ENCODE assay signal across 13 cellular contexts in the genomic region with DNA sequence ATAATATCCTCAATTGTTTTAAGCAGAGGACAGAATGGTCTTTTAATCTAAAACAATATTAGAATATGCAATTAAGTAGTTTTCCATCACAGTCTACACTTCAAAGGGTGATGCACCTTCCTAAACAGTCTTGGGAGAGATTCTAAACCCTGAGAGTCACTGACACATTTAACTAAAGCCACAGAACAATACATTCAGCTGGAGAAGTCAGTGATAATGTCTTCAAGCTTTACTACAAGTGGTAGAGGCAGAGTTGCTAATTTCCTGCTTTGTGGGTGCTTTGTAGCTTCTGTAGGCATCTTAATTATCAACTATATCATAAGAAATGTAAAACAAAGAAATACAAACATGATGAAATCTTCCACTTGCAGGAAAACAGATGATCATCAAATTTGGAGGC.
DNase-seq lines count a peak whose midpoint lies in the region; ATAC-seq and TF ChIP-seq lines count a peak whose summit lies in the region.
"Had no signal": no experiment of that assay in that cellular context is flagged by ENCODE, and none has a peak within 500 bp of the region (broad histone marks: within the 10 kb centered on the region; RNA-seq: fewer than 3 reads in every experiment).

No MANE protein-coding gene starts in this region.

- no peaks in the 10 kb centered on the region for H3K27me3 Mint-ChIP-seq in activated CD4-positive, alpha-beta T cell treated with anti-CD3 and anti-CD28 coated beads for 36 hours
- peaks cover 13% of the 10 kb centered on the region for H3K27me3 Mint-ChIP-seq in endothelial cell (ENCODE audit: unreplicated experiment)

- no peak for TF ChIP-seq CTCF in SU-DHL-6 (IDR thresholded peaks at IDR 0.05; ENCODE audit: insufficient read depth, low read length, poor library complexity, severe bottlenecking)
- TF ChIP-seq CTCF in endothelial cell (IDR thresholded peaks at IDR 0.05; ENCODE audit: unreplicated experiment), result peak; percentile 38
- TF ChIP-seq CTCF in Peyer's patch (IDR thresholded peaks at IDR 0.05), result no peak

- H3K9ac ChIP-seq in SU-DHL-6 (ENCODE audit: low read length), result no peak overlapping the region
- H3K9ac ChIP-seq: KMS-11 had no signal

- H3K9me3 Mint-ChIP-seq in activated CD4-positive, alpha-beta T cell treated with anti-CD3 and anti-CD28 coated beads for 36 hours (ENCODE audit: low read depth), result peaks cover 3% of the 10 kb centered on the region
- no peaks in the 10 kb centered on the region for H3K9me3 Mint-ChIP-seq in endothelial cell (ENCODE audit: unreplicated experiment)

- peaks cover 44% of the 10 kb centered on the region for H4K20me1 ChIP-seq in SU-DHL-6 (ENCODE audit: low read depth, low read length)

- H3K9me3 ChIP-seq in SU-DHL-6 (ENCODE audit: insufficient read depth, low read length) (no peaks in the 10 kb centered on the region), Peyer's patch (no peaks in the 10 kb centered on the region)
- H3K9me3 ChIP-seq: tibial nerve had no signal

- DNase-seq in activated CD4-positive, alpha-beta T cell treated with anti-CD3 and anti-CD28 coated beads for 36 hours, result no peak
- no peak for DNase-seq in activated CD4-positive, alpha-beta T cell treated with anti-CD3 and anti-CD28 coated beads for 48 hours
- DNase-seq in endothelial cell (ENCODE audit: low spot score) (no peak), Peyer's patch (no peak), NCI-H526 treated with DMSO at 0.1 percent for 48 hours (lab: John Stamatoyannopoulos, UW) (no peak)
- no peak for DNase-seq in stimulated activated naive CD8-positive, alpha-beta T cell treated with anti-CD3 and anti-CD28 coated beads, Interleukin-15, Interleukin-2, amounts not matched to agents 100 U/mL and 50 U/mL, for 24 hours
- DNase-seq: heart left ventricle, NCI-H146, SHP77 had no signal

- POLR2A ChIA-PET in activated CD4-positive, alpha-beta T cell treated with anti-CD3 and anti-CD28 coated beads for 36 hours (lab: Charles Lee), result interaction anchor here (0.6 to 1.7 kb wide), 5 partner anchors 9 to 377 kb away, joined by 3 to 6 read pairs (median 4); no protein-coding TSS in a partner anchor

- CTCF ChIA-PET in activated CD4-positive, alpha-beta T cell treated with anti-CD3 and anti-CD28 coated beads for 36 hours (lab: Charles Lee), result interaction anchor here (0.7 to 1.6 kb wide), 13 partner anchors 9 to 276 kb away, joined by 3 to 7 read pairs (median 3); partner anchors contain the start of genes CDNF, HSPA14 and MSANTD7

- TF ChIP-seq POLR2A in Peyer's patch (IDR thresholded peaks at IDR 0.05), result no peak

- H3K79me2 ChIP-seq in SU-DHL-6 (ENCODE audit: insufficient read depth, low read length), result peaks cover 100% of the 10 kb centered on the region

- intact Hi-C loops in activated CD4-positive, alpha-beta T cell treated with anti-CD3 and anti-CD28 coated beads for 36 hours (cut with DNase I, micrococcal nuclease), result loop anchor here (1.0 to 5.0 kb wide), 4 partner anchors 43 to 560 kb away; no protein-coding TSS in a partner anchor

- H3K27me3 ChIP-seq in SU-DHL-6 (ENCODE audit: low read length) (no peaks in the 10 kb centered on the region), Peyer's patch (no peaks in the 10 kb centered on the region)
- H3K27me3 ChIP-seq: heart left ventricle, tibial nerve had no signal

- peaks cover 0 to 13% (median 7%) of the 10 kb centered on the region in 4 donors for H3K4me1 ChIP-seq in Peyer's patch

- peaks cover 19% of the 10 kb centered on the region for H3K36me3 ChIP-seq in SU-DHL-6 (ENCODE audit: low read length)
- no peaks in the 10 kb centered on the region for H3K36me3 ChIP-seq in Peyer's patch

- no peak overlapping the region for H2AFZ ChIP-seq in SU-DHL-6 (ENCODE audit: low read depth, low read length, severe bottlenecking)

- peak overlapping the region; percentile 91 for H3K27ac Mint-ChIP-seq in activated CD4-positive, alpha-beta T cell treated with anti-CD3 and anti-CD28 coated beads for 36 hours
- H3K27ac Mint-ChIP-seq in endothelial cell (ENCODE audit: unreplicated experiment), result peak overlapping the region; percentile 33

- H3K9me2 ChIP-seq in SU-DHL-6 (replicated peaks; ENCODE audit: insufficient read depth, low read length), result no peaks in the 10 kb centered on the region

- no peak overlapping the region for H3K4me3 ChIP-seq in SU-DHL-6 (ENCODE audit: insufficient read depth, low read length, poor library complexity, severe bottlenecking)
- no peak overlapping the region for H3K4me3 ChIP-seq in Peyer's patch
- H3K4me3 ChIP-seq: heart left ventricle, tibial nerve had no signal

- H3K4me3 Mint-ChIP-seq in activated CD4-positive, alpha-beta T cell treated with anti-CD3 and anti-CD28 coated beads for 36 hours, result peak overlapping the region; percentile 53
- H3K4me3 Mint-ChIP-seq in endothelial cell (ENCODE audit: unreplicated experiment), result no peak overlapping the region

- peaks cover 93% of the 10 kb centered on the region for H3K4me1 Mint-ChIP-seq in activated CD4-positive, alpha-beta T cell treated with anti-CD3 and anti-CD28 coated beads for 36 hours
- H3K4me1 Mint-ChIP-seq in endothelial cell (ENCODE audit: unreplicated experiment), result peaks cover 84% of the 10 kb centered on the region

- peak overlapping the region; percentile 57 for H3K4me2 ChIP-seq in SU-DHL-6 (ENCODE audit: low read depth, low read length, poor library complexity, severe bottlenecking)
- H3K4me2 ChIP-seq: KMS-11 had no signal

- H3K27ac ChIP-seq in SU-DHL-6 (ENCODE audit: low read depth, low read length), result peak overlapping the region; percentile 22
- peak overlapping the region in 2 of 4 donors; percentile 49 to 51 for H3K27ac ChIP-seq in Peyer's patch
- H3K27ac ChIP-seq: KMS-11 had no signal

- H3F3A ChIP-seq in SU-DHL-6 (ENCODE audit: insufficient read depth), result peaks cover 30% of the 10 kb centered on the region

- peak; percentile 56 for ATAC-seq in activated CD4-positive, alpha-beta T cell treated with anti-CD3 and anti-CD28 coated beads for 36 hours
- peak; percentile 44 for ATAC-seq in stimulated activated naive CD8-positive, alpha-beta T cell treated with anti-CD3 and anti-CD28 coated beads, Interleukin-15, Interleukin-2, amounts not matched to agents 100 U/mL and 50 U/mL, for 24 hours
- no peak for ATAC-seq in HG03097 (IDR thresholded peaks at IDR 0.05; ENCODE audit: low FRiP score, unreplicated experiment)
- ATAC-seq: heart left ventricle had no signal

- H3K36me3 Mint-ChIP-seq in activated CD4-positive, alpha-beta T cell treated with anti-CD3 and anti-CD28 coated beads for 36 hours (ENCODE audit: low read depth), result peaks cover 46% of the 10 kb centered on the region
- H3K36me3 Mint-ChIP-seq in endothelial cell (ENCODE audit: low read depth, unreplicated experiment), result peaks cover 40% of the 10 kb centered on the region
